1 cellular context compared by ENCODE assay signal in genomic region chr1:75614455-75615379, GRCh38.
A peak's percentile ranks its signal among the peaks of the same experiment; 100 is the strongest.
TF ChIP-seq lines count a peak whose summit lies in the region.

No MANE protein-coding gene starts in this region.

TF ChIP-seq in K562, 482 proteins besides CTCF, POLR2A, EP300 and RAD21 (continued from another document):
- TF ChIP-seq ZBTB49 (CRISPR knock-in tag; IDR thresholded peaks at IDR 0.05; ENCODE audit: borderline replicate concordance) (no peak), CBX1 (IDR thresholded peaks at IDR 0.05; ENCODE audit: low read depth) (no peak), HOMEZ (CRISPR knock-in tag; IDR thresholded peaks at IDR 0.05) (no peak), TEAD2 (tag; IDR thresholded peaks at IDR 0.05) (no peak), MAX (CRISPR knock-in tag; IDR thresholded peaks at IDR 0.05) (no peak), ZBTB34 (CRISPR knock-in tag; IDR thresholded peaks at IDR 0.05) (no peak), ZSCAN32 (CRISPR knock-in tag; IDR thresholded peaks at IDR 0.05) (no peak), NCOR1 (IDR thresholded peaks at IDR 0.05) (peak; percentile 50; the same call in 1 of the 2 replicates), NR0B1 (IDR thresholded peaks at IDR 0.05; ENCODE audit: partially characterized antibody) (no peak), ZFX (CRISPR knock-in tag; IDR thresholded peaks at IDR 0.05) (no peak), TAL1 (IDR thresholded peaks at IDR 0.05) (peak; percentile 42; the same call in 1 of the 2 replicates), SLC30A9 (CRISPR knock-in tag; IDR thresholded peaks at IDR 0.05) (no peak), MYBL2 (IDR thresholded peaks at IDR 0.05; ENCODE audit: low read depth) (no peak), MYBL2 (CRISPR knock-in tag; IDR thresholded peaks at IDR 0.05; ENCODE audit: borderline replicate concordance) (no peak), NEUROD1 (IDR thresholded peaks at IDR 0.05; ENCODE audit: borderline replicate concordance, low read depth, low read length, partially characterized antibody) (no peak), NRF1 (conservative IDR thresholded peaks at IDR 0.05 in 1 of 2, IDR thresholded peaks at IDR 0.05 in 1 of 2) (peak; percentile 1 to 33; a peak in 2 of 4 replicates), ZNF274 (IDR thresholded peaks at IDR 0.05; ENCODE audit: borderline replicate concordance, low read depth, low read length) (no peak), TCF3 (CRISPR knock-in tag; IDR thresholded peaks at IDR 0.05) (peak; percentile 32; the same call in 1 of the 2 replicates), CBFA2T3 (IDR thresholded peaks at IDR 0.05) (peak; percentile 71), DPF2 (IDR thresholded peaks at IDR 0.05) (peak; percentile 19; the same call in 1 of the 2 replicates), TEAD1 (CRISPR knock-in tag; IDR thresholded peaks at IDR 0.05) (no peak), TEAD4 (IDR thresholded peaks at IDR 0.05; ENCODE audit: low read length) (peak; percentile 66), TEAD4 (CRISPR knock-in tag; IDR thresholded peaks at IDR 0.05; ENCODE audit: borderline replicate concordance) (no peak), BCLAF1 (IDR thresholded peaks at IDR 0.05; ENCODE audit: borderline replicate concordance in 1 of 2, control insufficient read depth in 1 of 2, low read depth in 2 of 2, low read length in 1 of 2) (no peak), SMARCE1 (IDR thresholded peaks at IDR 0.05) (no peak), CBX3 (IDR thresholded peaks at IDR 0.05; ENCODE audit: borderline replicate concordance in 1 of 2, low read length in 2 of 2) (no peak), FIP1L1 (IDR thresholded peaks at IDR 0.05; ENCODE audit: low read depth, low read length, poor library complexity, severe bottlenecking) (no peak), NCOA2 (IDR thresholded peaks at IDR 0.05; ENCODE audit: partially characterized antibody in 2 of 2) (no peak), STAT5A (IDR thresholded peaks at IDR 0.05; ENCODE audit: borderline replicate concordance, low read length) (peak; percentile 21; the same call in 1 of the 2 replicates), THRB (CRISPR knock-in tag; conservative IDR thresholded peaks at IDR 0.05) (no peak), KDM1A (IDR thresholded peaks at IDR 0.05) (peak; percentile 14 to 32; a peak in 1 of 4 replicates), ARID1B (IDR thresholded peaks at IDR 0.05) (peak; percentile 49; the same call in 1 of the 2 replicates), ZNF696 (CRISPR knock-in tag; conservative IDR thresholded peaks at IDR 0.05) (no peak), STAT6 (CRISPR knock-in tag; IDR thresholded peaks at IDR 0.05) (no peak), POLR2AphosphoS5 (IDR thresholded peaks at IDR 0.05; ENCODE audit: control insufficient read depth, insufficient read depth, low read depth, low read length) (peak; percentile 38; the same call in 1 of the 2 replicates), SPI1 (IDR thresholded peaks at IDR 0.05; ENCODE audit: borderline replicate concordance, low read depth, low read length) (0 out of 2 replicates have a peak, but pooled peaks have one; percentile 29), ZNF175 (CRISPR knock-in tag; IDR thresholded peaks at IDR 0.05; ENCODE audit: low read depth) (0 out of 2 replicates have a peak, but pooled peaks have one; percentile 31), MTA1 (IDR thresholded peaks at IDR 0.05; ENCODE audit: borderline replicate concordance) (no peak), PRDM10 (IDR thresholded peaks at IDR 0.05; ENCODE audit: partially characterized antibody) (no peak)
